Comparison of ENCODE assay signal across 16 cellular contexts in the genomic region with DNA sequence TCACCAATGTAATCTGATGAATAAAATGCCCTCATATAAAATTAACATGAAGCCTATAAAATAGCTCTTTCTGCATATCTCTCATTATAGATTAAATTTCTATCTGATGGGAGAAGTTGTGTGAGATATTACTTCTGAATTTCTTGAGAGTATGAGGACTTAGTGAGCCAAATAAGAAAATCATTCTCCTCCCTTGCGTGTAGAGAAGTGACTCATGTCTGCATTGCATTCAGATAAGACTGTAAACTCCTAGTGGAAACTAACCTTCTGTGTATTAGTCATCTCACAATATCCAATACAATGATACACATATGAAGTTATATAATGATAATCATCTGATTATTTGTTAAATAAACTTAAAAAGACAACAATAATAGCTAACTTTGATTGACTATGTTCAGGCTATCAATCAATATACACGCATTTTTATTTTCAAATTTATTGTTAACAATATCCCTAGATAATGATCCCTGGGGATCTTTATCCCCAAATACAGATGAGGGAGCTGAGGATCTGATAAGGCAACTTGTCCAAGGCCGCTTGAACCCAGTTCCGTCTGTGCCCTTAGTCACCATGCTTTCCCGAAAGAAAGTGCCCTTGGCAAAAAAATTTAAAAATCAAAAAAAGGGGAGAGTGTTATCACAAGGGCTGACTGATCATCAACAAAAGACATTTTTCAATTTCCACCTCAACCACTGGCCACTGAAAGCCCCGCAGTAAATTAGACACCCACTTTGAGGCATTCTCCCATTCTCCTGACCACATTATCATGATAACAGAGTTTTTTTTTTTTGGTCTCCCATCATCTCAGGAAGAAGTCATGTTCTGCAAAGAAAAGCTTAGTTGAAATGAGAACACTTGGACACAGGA.
A peak's percentile ranks its signal among the peaks of the same experiment; 100 is the strongest.
DNase-seq lines count a peak whose midpoint lies in the region; ATAC-seq and TF ChIP-seq lines count a peak whose summit lies in the region.
"Had no signal": no experiment of that assay in that cellular context is flagged by ENCODE, and none has a peak within 500 bp of the region (broad histone marks: within the 10 kb centered on the region; RNA-seq: fewer than 3 reads in every experiment).

No MANE protein-coding gene starts in this region.

- H3K4me1 Mint-ChIP-seq in H9 = peaks cover 4 to 7% of the 10 kb centered on the region in 2 experiments
- no peaks in the 10 kb centered on the region for H3K4me1 Mint-ChIP-seq in glutamatergic neuron (ENCODE audit: low read depth, unreplicated experiment)

- H4K91ac ChIP-seq in H9 (ENCODE audit: insufficient read length, low read depth, low read length) = no peak overlapping the region

- no peaks in the 10 kb centered on the region for H3K4me1 ChIP-seq in H9 (ENCODE audit: insufficient read depth, low read length)

- peak; percentile 45 for DNase-seq in GM04503 (ENCODE audit: low read depth)
- DNase-seq in RKO (ENCODE audit: low spot score) = peak; percentile 65
- peak; percentile 87 for DNase-seq in epithelial cell of esophagus (ENCODE audit: low read depth)
- no peak for DNase-seq in omental fat pad (ENCODE audit: low spot score)
- no peak for DNase-seq in NCI-H146 treated with DMSO at 0.1 percent for 48 hours (lab: John Stamatoyannopoulos, UW; ENCODE audit: unreplicated experiment)
- DNase-seq in H9 = no peak
- no peak for DNase-seq in NCI-H1417 treated with DMSO at 0.1 percent for 48 hours (lab: John Stamatoyannopoulos, UW)
- no peak for DNase-seq in glutamatergic neuron
- DNase-seq: activated CD4-positive, alpha-beta T cell treated with anti-CD3 and anti-CD28 coated beads for 4 hours; effector memory CD4-positive, alpha-beta T cell; islet precursor cell; KBM-7; NCI-H446 treated with DMSO at 0.1 percent for 48 hours; SHP77 treated with DMSO at 0.1 percent for 48 hours; stimulated activated CD4-positive, alpha-beta T cell treated with anti-CD3 and anti-CD28 coated beads, Interleukin-4, amount 100 ng/mL, for 24 hours had no signal

- H3K27me3 Mint-ChIP-seq in H9 (ENCODE audit: low read depth) = no peaks in the 10 kb centered on the region
- H3K27me3 Mint-ChIP-seq in glutamatergic neuron (ENCODE audit: unreplicated experiment) = peaks cover 2% of the 10 kb centered on the region

- no peak overlapping the region for H2BK5ac ChIP-seq in H9 (ENCODE audit: insufficient read length, low read length)

- H3K56ac ChIP-seq in H9 (ENCODE audit: insufficient read length, low read depth, low read length) = no peak overlapping the region

- no peak overlapping the region for H3K9ac ChIP-seq in H9 (ENCODE audit: extremely low read depth, insufficient read length, low read length)

- H3K4me2 ChIP-seq in H9 (ENCODE audit: insufficient read depth, insufficient read length, low read length) = no peak overlapping the region

- H2BK20ac ChIP-seq in H9 (ENCODE audit: low read depth, low read length, poor library complexity, severe bottlenecking) = no peak overlapping the region

- H3K27ac Mint-ChIP-seq in H9 = peak overlapping the region in 1 of 3 experiments; percentile 73; a peak in 1 of 7 replicates
- H3K27ac Mint-ChIP-seq in glutamatergic neuron (ENCODE audit: unreplicated experiment) = no peak overlapping the region

- H2AFZ ChIP-seq in H9 (ENCODE audit: low read length) = no peak overlapping the region

- no peak overlapping the region for H4K8ac ChIP-seq in H9 (replicated peaks; ENCODE audit: insufficient read length, low read depth, low read length)

- WGBS in H9 (ENCODE audit: extremely low coverage, insufficient read length, low lambda C conversion rate) = no CpG with 5 or more reads among the region's 6 CpGs

- no peak overlapping the region for H3K23ac ChIP-seq in H9 (ENCODE audit: insufficient read length, low read depth, low read length)

- H2AK5ac ChIP-seq in H9 (ENCODE audit: insufficient read length, low read length) = no peak overlapping the region

- H3K27me3 ChIP-seq in H9 (ENCODE audit: insufficient read depth, low read length) = no peaks in the 10 kb centered on the region
- H3K27me3 ChIP-seq: neutrophil had no signal

- H4K5ac ChIP-seq in H9 (ENCODE audit: insufficient read length, low read depth, low read length) = no peak overlapping the region

- H2BK12ac ChIP-seq in H9 (ENCODE audit: insufficient read length, low read depth, low read length) = no peak overlapping the region

- no peak overlapping the region for H3K4ac ChIP-seq in H9 (ENCODE audit: low read depth, low read length)

- no peak for TF ChIP-seq CTCF in epithelial cell of esophagus (IDR thresholded peaks at IDR 0.05; ENCODE audit: insufficient read depth, low read depth, low read length, missing control alignments)
- no peak for TF ChIP-seq CTCF in omental fat pad (IDR thresholded peaks at IDR 0.05)
- no peak for TF ChIP-seq CTCF in H9 (conservative IDR thresholded peaks at IDR 0.05)
- TF ChIP-seq CTCF in glutamatergic neuron (IDR thresholded peaks at IDR 0.05; ENCODE audit: partially characterized antibody, unreplicated experiment) = no peak

- H3K9me3 Mint-ChIP-seq in H9 (no peaks in the 10 kb centered on the region), glutamatergic neuron (ENCODE audit: unreplicated experiment) (peaks cover 3% of the 10 kb centered on the region)

- no peaks in the 10 kb centered on the region for H3K9me3 ChIP-seq in H9 (ENCODE audit: control insufficient read depth, low read depth, low read length)
- H3K9me3 ChIP-seq: neutrophil had no signal

- H4K20me1 ChIP-seq in H9 (ENCODE audit: control insufficient read depth, insufficient read depth, insufficient read length) = no peaks in the 10 kb centered on the region

- no peak overlapping the region for H3K18ac ChIP-seq in H9 (ENCODE audit: insufficient read length, low read depth, low read length)

- H2BK15ac ChIP-seq in H9 (ENCODE audit: low read depth, low read length) = no peak overlapping the region

- H3K27ac ChIP-seq in H9 (ENCODE audit: insufficient read length, low read depth, low read length) = no peak overlapping the region
- H3K27ac ChIP-seq: neutrophil had no signal

- no peak overlapping the region for H3K4me3 Mint-ChIP-seq in H9
- H3K4me3 Mint-ChIP-seq in glutamatergic neuron (ENCODE audit: unreplicated experiment) = no peak overlapping the region

- H3K23me2 ChIP-seq in H9 (ENCODE audit: insufficient read length, low read depth, low read length, poor library complexity, severe bottlenecking) = no peaks in the 10 kb centered on the region

- no peaks in the 10 kb centered on the region for H3K79me2 ChIP-seq in H9 (ENCODE audit: insufficient read depth, low read length)

- no peak overlapping the region for H2BK120ac ChIP-seq in H9 (ENCODE audit: low read depth, low read length, poor library complexity, severe bottlenecking)

- no peak overlapping the region for H3K4me3 ChIP-seq in epithelial cell of esophagus (ENCODE audit: low read length)

- no peak overlapping the region for H3T11ph ChIP-seq in H9 (ENCODE audit: low read length)

- H3K14ac ChIP-seq in H9 (ENCODE audit: insufficient read depth, low read length) = no peak overlapping the region

- peak; percentile 80 for ATAC-seq in omental fat pad (ENCODE audit: low FRiP score)

- H3K36me3 Mint-ChIP-seq in H9 (ENCODE audit: insufficient read depth in 1 of 3, low read depth in 3 of 3) = no peaks in the 10 kb centered on the region
- H3K36me3 Mint-ChIP-seq in glutamatergic neuron (ENCODE audit: unreplicated experiment) = no peaks in the 10 kb centered on the region

- no peaks in the 10 kb centered on the region for H3K79me1 ChIP-seq in H9 (ENCODE audit: insufficient read depth, low read depth, low read length, poor library complexity, severe bottlenecking)

Comparison
In these comparisons a context has a peak if more than half of its experiments do, and no peak if none do; other contexts are left out.
1. DNase-seq: peak in GM04503 (single experiment), RKO (single experiment) and epithelial cell of esophagus (single experiment); none in omental fat pad (single experiment), NCI-H146 treated with DMSO at 0.1 percent for 48 hours (single experiment), H9 (single experiment), NCI-H1417 treated with DMSO at 0.1 percent for 48 hours (single experiment) and glutamatergic neuron (single experiment).